ENCODE assay signal across 1 cellular context in genomic region chr10:58431903-58432302, GRCh38.
TF ChIP-seq lines count a peak whose summit lies in the region.

No MANE protein-coding gene starts in this region.

TF ChIP-seq in IMR-90, 13 proteins besides CTCF, POLR2A, EP300 and RAD21 (continued from another document):
- TF ChIP-seq ELK1 (IDR thresholded peaks at IDR 0.05; ENCODE audit: borderline replicate concordance, low read depth, low read length), result no peak
- TF ChIP-seq CEBPB (IDR thresholded peaks at IDR 0.05; ENCODE audit: low read depth, low read length), result no peak
- no peak for TF ChIP-seq MAZ (IDR thresholded peaks at IDR 0.05; ENCODE audit: borderline replicate concordance, low read depth, low read length)
- TF ChIP-seq RCOR1 (IDR thresholded peaks at IDR 0.05; ENCODE audit: insufficient replicate concordance, low read length), result no peak
- TF ChIP-seq BHLHE40 (IDR thresholded peaks at IDR 0.05; ENCODE audit: low read depth, low read length), result no peak
